In genomic region chr15:79824321-79824720, GRCh38 we compare ENCODE assay signal across 28 cellular contexts.
"Had no signal": no experiment of that assay in that cellular context is flagged by ENCODE, and none has a peak within 500 bp of the region (broad histone marks: within the 10 kb centered on the region; RNA-seq: fewer than 3 reads in every experiment).

No MANE protein-coding gene starts in this region.

- H3K27me3 Mint-ChIP-seq: dendritic cell treated with granulocyte-macrophage colony-stimulating factor and Interleukin-4, amounts not matched to agents 40 ng/mL and 50 ng/mL, for 4 days; naive thymus-derived CD4-positive, alpha-beta T cell had no signal

- H3K4me3 ChIP-seq: colonic mucosa, esophagus muscularis mucosa, gastroesophageal sphincter, heart left ventricle, hepatocyte, left lung, ovary, right lobe of liver, stomach, tibial artery, upper lobe of left lung had no signal

- ATAC-seq: foreskin keratinocyte; gastroesophageal sphincter; heart left ventricle; left cardiac atrium; left lung; naive thymus-derived CD4-positive, alpha-beta T cell; right lobe of liver; stimulated activated effector memory CD8-positive, alpha-beta T cell treated with anti-CD3 and anti-CD28 coated beads, Interleukin-12 subunit alpha, Interleukin-12 subunit beta, amount 100 ng/mL, for 72 hours had no signal

- DNase-seq: colonic mucosa; effector memory CD4-positive, alpha-beta T cell; foreskin keratinocyte; heart left ventricle; left cardiac atrium; left lung; mesenchymal stem cell; midbrain; naive thymus-derived CD4-positive, alpha-beta T cell; nephron progenitor cell; occipital lobe; ovary; posterior cingulate gyrus; retina; right lobe of liver; stimulated activated CD4-positive, alpha-beta T cell treated with anti-CD3 and anti-CD28 coated beads, Interleukin-2, amount 100 ng/mL, for 24 hours; stimulated activated CD4-positive, alpha-beta T cell treated with anti-CD3 and anti-CD28 coated beads, Interleukin-4, amount 100 ng/mL, for 24 hours; stimulated activated naive CD4-positive, alpha-beta T cell treated with Interleukin-2 at 50 U/mL for 16 hours; stomach; tibial artery; upper lobe of left lung had no signal

- H3K36me3 ChIP-seq: colonic mucosa, esophagus muscularis mucosa, gastroesophageal sphincter, left lung, ovary, stomach, tibial artery, upper lobe of left lung had no signal

- H2AFZ ChIP-seq: hepatocyte had no signal

- H3K4me1 Mint-ChIP-seq: naive thymus-derived CD4-positive, alpha-beta T cell; nephron progenitor cell had no signal

- FAIRE-seq: endothelial cell of umbilical vein, urothelium cell line had no signal

- H3K79me2 ChIP-seq: hepatocyte had no signal

- H3K4me3 Mint-ChIP-seq: dendritic cell treated with granulocyte-macrophage colony-stimulating factor and Interleukin-4, amounts not matched to agents 40 ng/mL and 50 ng/mL, for 4 days; naive thymus-derived CD4-positive, alpha-beta T cell; nephron progenitor cell; stimulated activated effector memory CD8-positive, alpha-beta T cell treated with anti-CD3 and anti-CD28 coated beads, Interleukin-12 subunit alpha, Interleukin-12 subunit beta, amount 100 ng/mL, for 72 hours had no signal

- H3K9me3 ChIP-seq: colonic mucosa, ovary, right lobe of liver, upper lobe of left lung had no signal

- H3K27me3 ChIP-seq: colonic mucosa, esophagus muscularis mucosa, foreskin keratinocyte, gastroesophageal sphincter, heart left ventricle, hepatocyte, left lung, ovary, right lobe of liver, stomach, tibial artery, upper lobe of left lung had no signal

- H3K27ac Mint-ChIP-seq: dendritic cell treated with granulocyte-macrophage colony-stimulating factor and Interleukin-4, amounts not matched to agents 40 ng/mL and 50 ng/mL, for 4 days; naive thymus-derived CD4-positive, alpha-beta T cell; nephron progenitor cell; stimulated activated effector memory CD8-positive, alpha-beta T cell treated with anti-CD3 and anti-CD28 coated beads, Interleukin-12 subunit alpha, Interleukin-12 subunit beta, amount 100 ng/mL, for 72 hours had no signal

- H3K27ac ChIP-seq: colonic mucosa, esophagus muscularis mucosa, foreskin keratinocyte, gastroesophageal sphincter, heart left ventricle, hepatocyte, left lung, ovary, right lobe of liver, stomach, tibial artery, upper lobe of left lung had no signal

- H3K4me2 ChIP-seq: hepatocyte had no signal

- H3K36me3 Mint-ChIP-seq: stimulated activated effector memory CD8-positive, alpha-beta T cell treated with anti-CD3 and anti-CD28 coated beads, Interleukin-12 subunit alpha, Interleukin-12 subunit beta, amount 100 ng/mL, for 72 hours had no signal

- H3K4me1 ChIP-seq: colonic mucosa, esophagus muscularis mucosa, foreskin keratinocyte, gastroesophageal sphincter, heart left ventricle, left lung, right lobe of liver, stomach, tibial artery had no signal
